8 cellular contexts compared by ENCODE assay signal in genomic region chr5:179060116-179061008, GRCh38. TPM values are rescaled to one million over a fixed set of nuclear protein-coding genes. Genes with fewer than 3 reads are reported as not detected.
DNase-seq lines count a peak whose midpoint lies in the region; ATAC-seq, FAIRE-seq and TF ChIP-seq lines count a peak whose summit lies in the region.

Gene ZNF354C (plus strand): TSS chr5:179060373. CDS start chr5:179062069, 1,696 bp downstream.

- peaks cover 4 to 14% of the 10 kb centered on the region in 2 donors for H3K27me3 Mint-ChIP-seq in CD8-positive, alpha-beta memory T cell
- H3K27me3 Mint-ChIP-seq in neural crest cell (ENCODE audit: low read depth): peaks cover 9% of the 10 kb centered on the region

- peaks cover 2% of the 10 kb centered on the region for H3K9me3 ChIP-seq in CD8-positive, alpha-beta memory T cell (ENCODE audit: low read length)

- peak within 1 kb of the TSS; percentile 45 for H3K27ac ChIP-seq in CD8-positive, alpha-beta memory T cell (ENCODE audit: low read depth, low read length)
- H3K27ac ChIP-seq in RWPE1: peak within 1 kb of the TSS; percentile 73

- H3K4me1 Mint-ChIP-seq in CD8-positive, alpha-beta memory T cell: peaks cover 32 to 40% (median 37%) of the 10 kb centered on the region in 3 donors
- H3K4me1 Mint-ChIP-seq in neural crest cell: peaks cover 5% of the 10 kb centered on the region

- H3K36me3 Mint-ChIP-seq in CD8-positive, alpha-beta memory T cell: peaks cover 14 to 35% (median 26%) of the 10 kb centered on the region in 3 donors
- H3K36me3 Mint-ChIP-seq in neural crest cell (ENCODE audit: low read depth): peaks cover 50% of the 10 kb centered on the region

- POLR2A ChIA-PET in CD8-positive, alpha-beta memory T cell (lab: Charles Lee): interaction anchor here (0.5 to 2.2 kb wide), 5 partner anchors 11 to 330 kb away, joined by 3 to 12 read pairs (median 6); partner anchors contain the start of genes ZNF354B and ZNF879
- POLR2A ChIA-PET in RWPE1 (lab: Yijun Ruan, JAX; ENCODE audit: low non-redundant PET): interaction anchor here (0.5 to 0.8 kb wide), 4 partner anchors 10 to 485 kb away, joined by 3 to 8 read pairs (median 3); no protein-coding TSS in a partner anchor

- H3K4me3 Mint-ChIP-seq in CD8-positive, alpha-beta memory T cell: peak within 1 kb of the TSS; percentile 91 to 98 (median 97)
- H3K4me3 Mint-ChIP-seq in neural crest cell: peak within 1 kb of the TSS; percentile 88

- CTCF ChIA-PET in CD8-positive, alpha-beta memory T cell (lab: Charles Lee): interaction anchor here (0.7 to 2.6 kb wide), 8 partner anchors 159 to 333 kb away, joined by 3 to 17 read pairs (median 3); partner anchors contain the start of genes ZNF354A and ZNF354B
- CTCF ChIA-PET in RWPE1 (lab: Yijun Ruan, JAX): interaction anchor here (0.6 to 1.1 kb wide), 2 partner anchors 107 to 1433 kb away, joined by 3 to 6 read pairs; no protein-coding TSS in a partner anchor

- peak within 1 kb of the TSS; percentile 62 to 96 (median 91) for H3K27ac Mint-ChIP-seq in CD8-positive, alpha-beta memory T cell
- H3K27ac Mint-ChIP-seq in neural crest cell (ENCODE audit: unreplicated experiment): no peak within 1 kb of the TSS

- H3K4me1 ChIP-seq in CD8-positive, alpha-beta memory T cell (ENCODE audit: insufficient read depth, low read length): peaks cover 20% of the 10 kb centered on the region

- H3K36me3 ChIP-seq in CD8-positive, alpha-beta memory T cell (ENCODE audit: insufficient read depth, low read length): no peaks in the 10 kb centered on the region

- peak; percentile 69 for ATAC-seq in HG02798 (IDR thresholded peaks at IDR 0.05; ENCODE audit: poor library complexity, unreplicated experiment)

- no peak for FAIRE-seq in frontal cortex (lab: Jason Lieb, UNC)

- H3K9me3 Mint-ChIP-seq in CD8-positive, alpha-beta memory T cell: peaks cover 1 to 13% (median 6%) of the 10 kb centered on the region in 5 donors
- H3K9me3 Mint-ChIP-seq in neural crest cell: peaks cover 26% of the 10 kb centered on the region

- H3K27me3 ChIP-seq in CD8-positive, alpha-beta memory T cell (ENCODE audit: insufficient read depth, low read length, poor library complexity, severe bottlenecking): no peaks in the 10 kb centered on the region

- DNase-seq in CD8-positive, alpha-beta memory T cell: peak; percentile 73 to 89 (median 83)
- DNase-seq in RWPE1 (ENCODE audit: low spot score): peak; percentile 90
- peak; percentile 87 for DNase-seq in activated naive CD4-positive, alpha-beta T cell treated with anti-CD3 and anti-CD28 coated beads, Interleukin-2, amount 50 U/mL, for 16 hours
- DNase-seq in frontal cortex (ENCODE audit: low spot score in 2 of 2): peak; percentile 90 to 92
- DNase-seq in neural crest cell (ENCODE audit: low read depth, low spot score): peak; percentile 65
- DNase-seq in stimulated activated naive CD4-positive, alpha-beta T cell (lab: John Stamatoyannopoulos, UW): peak; percentile 70 to 84 (median 82)
- no peak for DNase-seq in HuH-7 (ENCODE audit: low spot score)

- TF ChIP-seq CTCF in RWPE1 (conservative IDR thresholded peaks at IDR 0.05; ENCODE audit: low read depth): no peak
- TF ChIP-seq CTCF in neural crest cell (conservative IDR thresholded peaks at IDR 0.05): no peak

- peak within 1 kb of the TSS; percentile 76 for H3K4me3 ChIP-seq in CD8-positive, alpha-beta memory T cell (ENCODE audit: low read length)

RNA-seq across cellular contexts. Expression of gene ZNF354C, which starts in this region (rescaled TPM):
- 1 to 10 TPM; 5.7 to 6.0 TPM for total RNA-seq in CD8-positive, alpha-beta memory T cell
- 0.87 TPM for polyA plus RNA-seq in CD8-positive, alpha-beta memory T cell
- total RNA-seq in frontal cortex (55.0 TPM), neural crest cell (11.6 and 12.2 TPM in 2 replicates)
